Comparison of ENCODE assay signal across 14 cellular contexts in genomic region chr3:66004244-66004643, GRCh38. TPM values are rescaled to one million over a fixed set of nuclear protein-coding genes. Genes with fewer than 3 reads are reported as not detected.
A peak's percentile ranks its signal among the peaks of the same experiment; 100 is the strongest.
DNase-seq lines count a peak whose midpoint lies in the region; ATAC-seq and TF ChIP-seq lines count a peak whose summit lies in the region.
"Had no signal": no experiment of that assay in that cellular context is flagged by ENCODE, and none has a peak within 500 bp of the region (broad histone marks: within the 10 kb centered on the region; RNA-seq: fewer than 3 reads in every experiment).

No MANE protein-coding gene starts in this region.

- H3K4me1 Mint-ChIP-seq in MCF 10A (ENCODE audit: insufficient read depth, unreplicated experiment): no peaks in the 10 kb centered on the region
- H3K4me1 Mint-ChIP-seq in H9: peaks cover 23 to 28% of the 10 kb centered on the region in 2 experiments
- H3K4me1 Mint-ChIP-seq: CD8-positive, alpha-beta memory T cell had no signal

- no peaks in the 10 kb centered on the region for H3K9me3 Mint-ChIP-seq in MCF 10A (ENCODE audit: unreplicated experiment)
- no peaks in the 10 kb centered on the region for H3K9me3 Mint-ChIP-seq in H9

- peaks cover 4% of the 10 kb centered on the region for H3K36me3 Mint-ChIP-seq in MCF 10A (ENCODE audit: insufficient read depth, unreplicated experiment)
- peaks cover 0 to 6% (median 0%) of the 10 kb centered on the region in 3 experiments; a peak in 3 of 7 replicates for H3K36me3 Mint-ChIP-seq in H9 (ENCODE audit: insufficient read depth in 1 of 3, low read depth in 3 of 3)
- H3K36me3 Mint-ChIP-seq: CD8-positive, alpha-beta memory T cell had no signal

- H2BK20ac ChIP-seq in H9 (ENCODE audit: low read depth, low read length, poor library complexity, severe bottlenecking): no peak overlapping the region

- H3K27me3 Mint-ChIP-seq in MCF 10A (ENCODE audit: insufficient read depth, unreplicated experiment): no peaks in the 10 kb centered on the region
- no peaks in the 10 kb centered on the region for H3K27me3 Mint-ChIP-seq in H9 (ENCODE audit: low read depth)

- H3K9ac ChIP-seq in H9 (ENCODE audit: extremely low read depth, insufficient read length, low read length): no peak overlapping the region
- H3K9ac ChIP-seq: GM23248 had no signal

- no CpG with 5 or more reads among the region's 7 CpGs for WGBS in H9 (ENCODE audit: extremely low coverage, insufficient read length, low lambda C conversion rate)

- H3K4me1 ChIP-seq in breast epithelium: peaks cover 0 to 13% of the 10 kb centered on the region in 2 donors
- H3K4me1 ChIP-seq in H9 (ENCODE audit: insufficient read depth, low read length): no peaks in the 10 kb centered on the region; the same call in 1 of the 2 replicates
- peaks cover 67% of the 10 kb centered on the region for H3K4me1 ChIP-seq in left ventricle myocardium inferior
- H3K4me1 ChIP-seq in lower lobe of right lung: peaks cover 12% of the 10 kb centered on the region

- CTCF ChIA-PET in MCF 10A (lab: Yijun Ruan, JAX): interaction anchor here (0.8 kb wide), 1 partner anchor 133 kb away, joined by 3 read pairs; no protein-coding TSS in a partner anchor

- H3K4me3 ChIP-seq in breast epithelium (no peak overlapping the region), left ventricle myocardium inferior (no peak overlapping the region), lower lobe of right lung (no peak overlapping the region)
- H3K4me3 ChIP-seq: GM23248 had no signal

- H3K4ac ChIP-seq in H9 (ENCODE audit: low read depth, low read length): no peak overlapping the region

- H3K14ac ChIP-seq in H9 (ENCODE audit: insufficient read depth, low read length): no peak overlapping the region

- H3K23ac ChIP-seq in H9 (ENCODE audit: insufficient read length, low read depth, low read length): no peak overlapping the region

- no peak overlapping the region for H2BK5ac ChIP-seq in H9 (ENCODE audit: insufficient read length, low read length)

- no peak overlapping the region for H4K91ac ChIP-seq in H9 (ENCODE audit: insufficient read length, low read depth, low read length)

- H2AFZ ChIP-seq in H9 (ENCODE audit: low read length): no peak overlapping the region
- H2AFZ ChIP-seq: GM23248 had no signal

- no peak overlapping the region for H3T11ph ChIP-seq in H9 (ENCODE audit: low read length)

- POLR2A ChIA-PET in MCF 10A (lab: Yijun Ruan, JAX): no interaction called here

- intact Hi-C loops in breast epithelium (cut with DNase I; ENCODE audit: low total_unique reads) (no loop called here), MCF 10A (cut with micrococcal nuclease) (no loop called here), left ventricle myocardium inferior (cut with micrococcal nuclease) (no loop called here), lower lobe of right lung (cut with DNase I) (no loop called here)

- H3K36me3 ChIP-seq in breast epithelium (no peaks in the 10 kb centered on the region), left ventricle myocardium inferior (no peaks in the 10 kb centered on the region), lower lobe of right lung (no peaks in the 10 kb centered on the region)

- no peak overlapping the region for H2AK5ac ChIP-seq in H9 (ENCODE audit: insufficient read length, low read length)

- H3K79me2 ChIP-seq in H9 (ENCODE audit: insufficient read depth, low read length): peaks cover 20% of the 10 kb centered on the region; the same call in 1 of the 2 replicates

- peak overlapping the region; percentile 74 to 79 for H3K27ac ChIP-seq in breast epithelium
- H3K27ac ChIP-seq in H9 (ENCODE audit: insufficient read length, low read depth, low read length): no peak overlapping the region
- peak overlapping the region; percentile 34 for H3K27ac ChIP-seq in left ventricle myocardium inferior (replicated peaks)
- H3K27ac ChIP-seq in lower lobe of right lung: no peak overlapping the region
- H3K27ac ChIP-seq: 22Rv1, GM23248 had no signal

- ATAC-seq in lower lobe of right lung: no peak

- peaks cover 10% of the 10 kb centered on the region for H3K79me1 ChIP-seq in H9 (ENCODE audit: insufficient read depth, low read depth, low read length, poor library complexity, severe bottlenecking)

- H3K27me3 ChIP-seq in breast epithelium: no peaks in the 10 kb centered on the region
- H3K27me3 ChIP-seq in H9 (ENCODE audit: insufficient read depth, low read length): no peaks in the 10 kb centered on the region
- H3K27me3 ChIP-seq in left ventricle myocardium inferior (ENCODE audit: low read depth): no peaks in the 10 kb centered on the region
- no peaks in the 10 kb centered on the region for H3K27me3 ChIP-seq in lower lobe of right lung (ENCODE audit: low read depth)

- no peaks in the 10 kb centered on the region for H3K9me3 ChIP-seq in breast epithelium
- H3K9me3 ChIP-seq in H9 (ENCODE audit: control insufficient read depth, low read depth, low read length): no peaks in the 10 kb centered on the region
- no peaks in the 10 kb centered on the region for H3K9me3 ChIP-seq in left ventricle myocardium inferior (replicated peaks)
- no peaks in the 10 kb centered on the region for H3K9me3 ChIP-seq in lower lobe of right lung
- H3K9me3 ChIP-seq: Caco-2 had no signal

- no peak overlapping the region for H2BK120ac ChIP-seq in H9 (ENCODE audit: low read depth, low read length, poor library complexity, severe bottlenecking)

- H3K4me2 ChIP-seq in H9 (ENCODE audit: insufficient read depth, insufficient read length, low read length): no peak overlapping the region

- no peak overlapping the region for H3K18ac ChIP-seq in H9 (ENCODE audit: insufficient read length, low read depth, low read length)

- DNase-seq in breast epithelium (ENCODE audit: low spot score in 2 of 2) (peak in 1 of 2 donors; percentile 24), MCF 10A (ENCODE audit: unreplicated experiment) (no peak), H9 (no peak), cerebellum (ENCODE audit: low spot score) (peak; percentile 78), left ventricle myocardium inferior (peak; percentile 34), NCI-H524 (lab: John Stamatoyannopoulos, UW) (no peak), NCI-H1694 (lab: John Stamatoyannopoulos, UW) (no peak), lower lobe of right lung (no peak)
- DNase-seq: Caco-2; CD8-positive, alpha-beta memory T cell; DND-41; GM23248; H7 had no signal

- H3K56ac ChIP-seq in H9 (ENCODE audit: insufficient read length, low read depth, low read length): no peak overlapping the region

- H2BK12ac ChIP-seq in H9 (ENCODE audit: insufficient read length, low read depth, low read length): no peak overlapping the region

- H4K8ac ChIP-seq in H9 (replicated peaks; ENCODE audit: insufficient read length, low read depth, low read length): no peak overlapping the region

- H3K4me3 Mint-ChIP-seq in MCF 10A (ENCODE audit: unreplicated experiment): no peak overlapping the region
- H3K4me3 Mint-ChIP-seq in H9: no peak overlapping the region
- H3K4me3 Mint-ChIP-seq: CD8-positive, alpha-beta memory T cell had no signal

- H3K23me2 ChIP-seq in H9 (ENCODE audit: insufficient read length, low read depth, low read length, poor library complexity, severe bottlenecking): no peaks in the 10 kb centered on the region

- no peak for TF ChIP-seq POLR2A in breast epithelium (IDR thresholded peaks at IDR 0.05)

- H3K27ac Mint-ChIP-seq in MCF 10A (ENCODE audit: low read depth, unreplicated experiment): no peak overlapping the region
- peak overlapping the region; percentile 3 to 37 (median 7); a peak in 2 of 7 replicates for H3K27ac Mint-ChIP-seq in H9
- H3K27ac Mint-ChIP-seq: CD8-positive, alpha-beta memory T cell had no signal

- H4K20me1 ChIP-seq in H9 (ENCODE audit: control insufficient read depth, insufficient read depth, insufficient read length): no peaks in the 10 kb centered on the region

- no peak for TF ChIP-seq CTCF in breast epithelium (IDR thresholded peaks at IDR 0.05)
- no peak for TF ChIP-seq CTCF in MCF 10A (IDR thresholded peaks at IDR 0.05; ENCODE audit: unreplicated experiment)
- no peak for TF ChIP-seq CTCF in H9 (conservative IDR thresholded peaks at IDR 0.05)
- TF ChIP-seq CTCF in left ventricle myocardium inferior (IDR thresholded peaks at IDR 0.05; ENCODE audit: borderline replicate concordance): no peak
- no peak for TF ChIP-seq CTCF in lower lobe of right lung (IDR thresholded peaks at IDR 0.05)

- no TSS peak for BruUV-seq in MCF 10A (replicated peaks; lab: Mats Ljungman, UMichigan)

- H2BK15ac ChIP-seq in H9 (ENCODE audit: low read depth, low read length): no peak overlapping the region

- no peak overlapping the region for H4K5ac ChIP-seq in H9 (ENCODE audit: insufficient read length, low read depth, low read length)

RNA-seq across cellular contexts. Expression of gene MAGI1, which starts 34.5 kb away (rescaled TPM):
- total RNA-seq in breast epithelium (10 to 100 TPM; 22.1 to 94.4 (median 70.5) TPM), MCF 10A (2022) (6.2 and 6.3 TPM in 2 replicates), H9 (2021) (57.8 and 65.7 TPM in 2 replicates), cerebellum (103 TPM), left ventricle myocardium inferior (36.6 TPM), lower lobe of right lung (35.5 TPM)

Comparison
In these comparisons a context has a peak if more than half of its experiments do, and no peak if none do; other contexts are left out.
1. DNase-seq: peak in cerebellum (single experiment) and left ventricle myocardium inferior (single experiment); none in MCF 10A (single experiment), H9 (single experiment), NCI-H524 (0 of 2), NCI-H1694 (single experiment) and lower lobe of right lung (single experiment).
2. H3K27ac ChIP-seq: peak in breast epithelium (2 of 2) and left ventricle myocardium inferior (single experiment); none in H9 (single experiment) and lower lobe of right lung (single experiment).